In the genomic region with DNA sequence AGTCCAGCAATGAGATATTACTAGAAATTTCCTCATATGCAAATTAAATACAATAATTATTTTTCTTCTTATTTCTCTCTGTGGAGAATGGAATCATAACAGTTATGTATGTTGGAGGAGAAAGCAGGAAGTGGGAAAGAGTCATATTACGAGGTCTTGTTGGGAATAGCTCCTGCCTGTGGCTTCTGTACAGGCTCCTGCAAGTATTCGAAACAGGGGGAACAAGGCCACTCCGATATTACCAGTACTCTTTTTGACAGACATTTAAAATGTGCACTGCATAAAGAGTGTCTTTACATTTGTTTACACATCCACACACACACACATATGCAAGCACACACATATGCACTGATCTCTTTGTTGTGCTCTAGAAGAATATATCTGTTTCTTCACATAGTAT, we compare ENCODE assay signal across 15 cellular contexts.
"Had no signal": no experiment of that assay in that cellular context is flagged by ENCODE, and none has a peak within 500 bp of the region (broad histone marks: within the 10 kb centered on the region; RNA-seq: fewer than 3 reads in every experiment).

No MANE protein-coding gene starts in this region.

- H3K79me2 ChIP-seq: hepatocyte had no signal

- H3K9me3 ChIP-seq: body of pancreas had no signal

- DNase-seq: activated CD4-positive, alpha-beta memory T cell treated with anti-CD3 and anti-CD28 coated beads for 36 hours; activated CD4-positive, alpha-beta T cell treated with anti-CD3 and anti-CD28 coated beads for 1 hour; activated CD8-positive, alpha-beta memory T cell treated with anti-CD3 and anti-CD28 coated beads, Interleukin-2, amount 10 ng/mL, durations not matched to agents 7 days and 5 days; activated naive CD4-positive, alpha-beta T cell treated with anti-CD3 and anti-CD28 coated beads, Interleukin-2, amount 10 ng/mL, durations not matched to agents 7 days and 5 days; activated T-cell treated with anti-CD3 and anti-CD28 coated beads, Interleukin-2, amount 50 U/mL, for 24 hours; body of pancreas; cerebellar nuclear complex; effector memory CD4-positive, alpha-beta T cell; islet precursor cell; right cardiac atrium; stimulated activated naive CD8-positive, alpha-beta T cell treated with anti-CD3 and anti-CD28 coated beads, Interleukin-15, Interleukin-2, amounts not matched to agents 100 U/mL and 50 U/mL, for 24 hours; trophoblast cell had no signal

- H3K27me3 ChIP-seq: body of pancreas, hepatocyte had no signal

- ATAC-seq: activated CD8-positive, alpha-beta memory T cell treated with anti-CD3 and anti-CD28 coated beads, Interleukin-2, amount 10 ng/mL, durations not matched to agents 7 days and 5 days; body of pancreas; left lobe of liver; natural killer cell treated with Interleukin-12 subunit alpha and Interleukin-12 subunit beta and Interleukin-15 and Interleukin-18, amount 100 ng/mL, for 72 hours; stimulated activated naive CD8-positive, alpha-beta T cell treated with anti-CD3 and anti-CD28 coated beads, Interleukin-15, Interleukin-2, amounts not matched to agents 100 U/mL and 50 U/mL, for 24 hours had no signal

- H3K4me3 ChIP-seq: body of pancreas, hepatocyte had no signal

- H3K27ac ChIP-seq: body of pancreas had no signal

- H2AFZ ChIP-seq: hepatocyte had no signal
